ENCODE assay signal across 37 cellular contexts in genomic region chr18:73593207-73593606, GRCh38.
"Had no signal": no experiment of that assay in that cellular context is flagged by ENCODE, and none has a peak within 500 bp of the region (broad histone marks: within the 10 kb centered on the region; RNA-seq: fewer than 3 reads in every experiment).

No MANE protein-coding gene starts in this region.

- H3K27ac Mint-ChIP-seq: activated naive CD4-positive, alpha-beta T cell treated with anti-CD3 and anti-CD28 coated beads for 36 hours; activated naive CD4-positive, alpha-beta T cell treated with anti-CD3 and anti-CD28 coated beads, Interleukin-2, amount 10 ng/mL, durations not matched to agents 7 days and 5 days; activated naive CD4-positive, alpha-beta T cell treated with anti-CD3 and anti-CD28 coated beads, Interleukin-2, amount 50 U/mL, for 24 hours; activated naive CD4-positive, alpha-beta T cell treated with anti-CD3 and anti-CD28 coated beads, Interleukin-2, amount 50 U/mL, for 72 hours; activated naive CD8-positive, alpha-beta T cell; activated naive CD8-positive, alpha-beta T cell treated with anti-CD3 and anti-CD28 coated beads for 36 hours; activated naive CD8-positive, alpha-beta T cell treated with anti-CD3 and anti-CD28 coated beads, Interleukin-2, amount 10 ng/mL, durations not matched to agents 7 days and 5 days; activated naive CD8-positive, alpha-beta T cell treated with anti-CD3 and anti-CD28 coated beads, Interleukin-2, amount 50 U/mL, for 24 hours; activated T-cell treated with anti-CD3 and anti-CD28 coated beads, Interleukin-2, amount 50 U/mL, for 24 hours; activated T-cell treated with anti-CD3 and anti-CD28 coated beads, Interleukin-2, amount 50 U/mL, for 72 hours; activated T-helper 1 cell treated with anti-CD3 and anti-CD28 coated beads, Interleukin-12 subunit alpha, Interleukin-12 subunit beta, Interleukin-2, Interleukin-4 antibody, amounts not matched to agents 30 ng/mL and 10 ng/mL and 1 ng/mL, durations not matched to agents 14 hours and 24 hours and 36 hours; activated T-helper 17 cell treated with anti-CD3 and anti-CD28 coated beads, Interleukin-2, amount 50 U/mL, for 72 hours; activated T-helper 2 cell treated with anti-CD3 and anti-CD28 coated beads, Interferon-gamma antibody, Interleukin-2, Interleukin-4, amounts not matched to agents 10 μg/mL and 5 μg/mL and 100 μg/mL, durations not matched to agents 14 hours and 24 hours and 36 hours; brain had no signal

- H3K27me3 Mint-ChIP-seq: activated naive CD4-positive, alpha-beta T cell treated with anti-CD3 and anti-CD28 coated beads, Interleukin-2, amount 10 ng/mL, durations not matched to agents 7 days and 5 days; activated naive CD4-positive, alpha-beta T cell treated with anti-CD3 and anti-CD28 coated beads, Interleukin-2, amount 50 U/mL, for 24 hours; activated naive CD8-positive, alpha-beta T cell; activated naive CD8-positive, alpha-beta T cell treated with anti-CD3 and anti-CD28 coated beads for 36 hours; activated naive CD8-positive, alpha-beta T cell treated with anti-CD3 and anti-CD28 coated beads, Interleukin-2, amount 10 ng/mL, durations not matched to agents 7 days and 5 days; activated naive CD8-positive, alpha-beta T cell treated with anti-CD3 and anti-CD28 coated beads, Interleukin-2, amount 50 U/mL, for 24 hours; activated T-cell treated with anti-CD3 and anti-CD28 coated beads, Interleukin-2, amount 50 U/mL, for 24 hours; activated T-helper 17 cell treated with anti-CD3 and anti-CD28 coated beads, Interleukin-2, amount 50 U/mL, for 72 hours; central memory CD8-positive, alpha-beta T cell had no signal

- DNase-seq: activated effector memory CD4-positive, alpha-beta T cell treated with anti-CD3 and anti-CD28 coated beads, Interleukin-2, amount 50 U/mL, for 16 hours; activated effector memory CD4-positive, alpha-beta T cell treated with Interleukin-2 at 50 U/mL for 16 hours; activated gamma-delta T cell; activated gamma-delta T cell treated with Interleukin-2 at 50 U/mL for 16 hours; activated naive CD4-positive, alpha-beta T cell; activated naive CD4-positive, alpha-beta T cell treated with anti-CD3 and anti-CD28 coated beads for 36 hours; activated naive CD4-positive, alpha-beta T cell treated with anti-CD3 and anti-CD28 coated beads, Interleukin-2, amount 10 ng/mL, durations not matched to agents 7 days and 5 days; activated naive CD4-positive, alpha-beta T cell treated with Interleukin-2 at 50 U/mL for 16 hours; activated naive CD8-positive, alpha-beta T cell treated with anti-CD3 and anti-CD28 coated beads for 36 hours; activated naive CD8-positive, alpha-beta T cell treated with anti-CD3 and anti-CD28 coated beads, Interleukin-2, amount 10 ng/mL, durations not matched to agents 7 days and 5 days; activated naive CD8-positive, alpha-beta T cell treated with anti-CD3 and anti-CD28 coated beads, Interleukin-2, amount 50 U/mL, for 24 hours; activated T-cell treated with anti-CD3 and anti-CD28 coated beads, Interleukin-2, amount 50 U/mL, for 1 hour; activated T-cell treated with anti-CD3 and anti-CD28 coated beads, Interleukin-2, amount 50 U/mL, for 24 hours; activated T-cell treated with anti-CD3 and anti-CD28 coated beads, Interleukin-2, amount 50 U/mL, for 4 hours; activated T-cell treated with anti-CD3 and anti-CD28 coated beads, Interleukin-2, amount 50 U/mL, for 48 hours; activated T-cell treated with anti-CD3 and anti-CD28 coated beads, Interleukin-2, amount 50 U/mL, for 72 hours; adrenal gland; amniotic stem cell; amygdala; anterior cingulate cortex; aorta; body of pancreas; brain microvascular endothelial cell; caudate nucleus; central memory CD4-positive, alpha-beta T cell; cerebellar nuclear complex had no signal

- H3K36me3 Mint-ChIP-seq: activated naive CD4-positive, alpha-beta T cell treated with anti-CD3 and anti-CD28 coated beads, Interleukin-2, amount 10 ng/mL, durations not matched to agents 7 days and 5 days; activated naive CD4-positive, alpha-beta T cell treated with anti-CD3 and anti-CD28 coated beads, Interleukin-2, amount 50 U/mL, for 24 hours; activated naive CD4-positive, alpha-beta T cell treated with anti-CD3 and anti-CD28 coated beads, Interleukin-2, amount 50 U/mL, for 72 hours; activated naive CD8-positive, alpha-beta T cell; activated naive CD8-positive, alpha-beta T cell treated with anti-CD3 and anti-CD28 coated beads for 36 hours; activated naive CD8-positive, alpha-beta T cell treated with anti-CD3 and anti-CD28 coated beads, Interleukin-2, amount 10 ng/mL, durations not matched to agents 7 days and 5 days; brain had no signal

- H3K27me3 ChIP-seq: adrenal gland, ascending aorta, body of pancreas, brain microvascular endothelial cell, breast epithelium, cardiac muscle cell had no signal

- H3K9me3 ChIP-seq: adrenal gland, ascending aorta, body of pancreas, breast epithelium had no signal

- ATAC-seq: activated naive CD4-positive, alpha-beta T cell treated with anti-CD3 and anti-CD28 coated beads, Interleukin-2, amount 50 U/mL, for 72 hours; activated naive CD8-positive, alpha-beta T cell treated with anti-CD3 and anti-CD28 coated beads, Interleukin-2, amount 50 U/mL, for 24 hours; activated T-cell treated with anti-CD3 and anti-CD28 coated beads, Interleukin-2, amount 50 U/mL, for 4 hours; activated T-cell treated with anti-CD3 and anti-CD28 coated beads, Interleukin-2, amount 50 U/mL, for 72 hours; activated T-helper 17 cell treated with anti-CD3 and anti-CD28 coated beads, Interleukin-2, amount 50 U/mL, for 72 hours; body of pancreas had no signal

- H3K36me3 ChIP-seq: adrenal gland, ascending aorta, brain microvascular endothelial cell, breast epithelium, cardiac muscle cell had no signal

- H3K27ac ChIP-seq: adrenal gland, ascending aorta, body of pancreas, brain microvascular endothelial cell, breast epithelium, cardiac muscle cell had no signal

- H3K4me3 ChIP-seq: adrenal gland, ascending aorta, body of pancreas, breast epithelium, cardiac muscle cell had no signal

- H3K4me1 Mint-ChIP-seq: activated naive CD4-positive, alpha-beta T cell treated with anti-CD3 and anti-CD28 coated beads, Interleukin-2, amount 10 ng/mL, durations not matched to agents 7 days and 5 days; activated naive CD4-positive, alpha-beta T cell treated with anti-CD3 and anti-CD28 coated beads, Interleukin-2, amount 50 U/mL, for 24 hours; activated naive CD8-positive, alpha-beta T cell treated with anti-CD3 and anti-CD28 coated beads for 36 hours; activated naive CD8-positive, alpha-beta T cell treated with anti-CD3 and anti-CD28 coated beads, Interleukin-2, amount 10 ng/mL, durations not matched to agents 7 days and 5 days; activated naive CD8-positive, alpha-beta T cell treated with anti-CD3 and anti-CD28 coated beads, Interleukin-2, amount 50 U/mL, for 24 hours; activated T-helper 17 cell treated with anti-CD3 and anti-CD28 coated beads, Interleukin-2, amount 50 U/mL, for 72 hours; brain; central memory CD8-positive, alpha-beta T cell had no signal

- H3K9me3 Mint-ChIP-seq: activated naive CD4-positive, alpha-beta T cell treated with anti-CD3 and anti-CD28 coated beads, Interleukin-2, amount 50 U/mL, for 24 hours; activated naive CD8-positive, alpha-beta T cell treated with anti-CD3 and anti-CD28 coated beads, Interleukin-2, amount 50 U/mL, for 24 hours; activated T-helper 1 cell treated with anti-CD3 and anti-CD28 coated beads, Interleukin-12 subunit alpha, Interleukin-12 subunit beta, Interleukin-2, Interleukin-4 antibody, amounts not matched to agents 30 ng/mL and 10 ng/mL and 1 ng/mL, durations not matched to agents 14 hours and 24 hours and 36 hours; activated T-helper 2 cell treated with anti-CD3 and anti-CD28 coated beads, Interferon-gamma antibody, Interleukin-2, Interleukin-4, amounts not matched to agents 10 μg/mL and 5 μg/mL and 100 μg/mL, durations not matched to agents 14 hours and 24 hours and 36 hours had no signal

- H3K4me3 Mint-ChIP-seq: activated naive CD4-positive, alpha-beta T cell treated with anti-CD3 and anti-CD28 coated beads for 36 hours; activated naive CD4-positive, alpha-beta T cell treated with anti-CD3 and anti-CD28 coated beads, Interleukin-2, amount 10 ng/mL, durations not matched to agents 7 days and 5 days; activated naive CD4-positive, alpha-beta T cell treated with anti-CD3 and anti-CD28 coated beads, Interleukin-2, amount 50 U/mL, for 24 hours; activated naive CD8-positive, alpha-beta T cell; activated naive CD8-positive, alpha-beta T cell treated with anti-CD3 and anti-CD28 coated beads for 36 hours; activated naive CD8-positive, alpha-beta T cell treated with anti-CD3 and anti-CD28 coated beads, Interleukin-2, amount 10 ng/mL, durations not matched to agents 7 days and 5 days; activated naive CD8-positive, alpha-beta T cell treated with anti-CD3 and anti-CD28 coated beads, Interleukin-2, amount 50 U/mL, for 24 hours; activated T-cell treated with anti-CD3 and anti-CD28 coated beads, Interleukin-2, amount 50 U/mL, for 24 hours; activated T-cell treated with anti-CD3 and anti-CD28 coated beads, Interleukin-2, amount 50 U/mL, for 4 hours; activated T-cell treated with anti-CD3 and anti-CD28 coated beads, Interleukin-2, amount 50 U/mL, for 72 hours; activated T-helper 1 cell treated with anti-CD3 and anti-CD28 coated beads, Interleukin-12 subunit alpha, Interleukin-12 subunit beta, Interleukin-2, Interleukin-4 antibody, amounts not matched to agents 30 ng/mL and 10 ng/mL and 1 ng/mL, durations not matched to agents 14 hours and 24 hours and 36 hours; activated T-helper 17 cell treated with anti-CD3 and anti-CD28 coated beads, Interleukin-2, amount 50 U/mL, for 72 hours; brain; central memory CD8-positive, alpha-beta T cell had no signal

- H3K4me1 ChIP-seq: adrenal gland, ascending aorta, body of pancreas, breast epithelium had no signal
